In genomic region chr7:5435291-5436002, GRCh38 we compare ENCODE assay signal across 1 cellular context.
TF ChIP-seq lines count a peak whose summit lies in the region.

No MANE protein-coding gene starts in this region.

TF ChIP-seq in GM12878, 131 proteins besides CTCF, POLR2A, EP300 and RAD21 (continued from another document and continues in another):
- TF ChIP-seq, protein P1, sequence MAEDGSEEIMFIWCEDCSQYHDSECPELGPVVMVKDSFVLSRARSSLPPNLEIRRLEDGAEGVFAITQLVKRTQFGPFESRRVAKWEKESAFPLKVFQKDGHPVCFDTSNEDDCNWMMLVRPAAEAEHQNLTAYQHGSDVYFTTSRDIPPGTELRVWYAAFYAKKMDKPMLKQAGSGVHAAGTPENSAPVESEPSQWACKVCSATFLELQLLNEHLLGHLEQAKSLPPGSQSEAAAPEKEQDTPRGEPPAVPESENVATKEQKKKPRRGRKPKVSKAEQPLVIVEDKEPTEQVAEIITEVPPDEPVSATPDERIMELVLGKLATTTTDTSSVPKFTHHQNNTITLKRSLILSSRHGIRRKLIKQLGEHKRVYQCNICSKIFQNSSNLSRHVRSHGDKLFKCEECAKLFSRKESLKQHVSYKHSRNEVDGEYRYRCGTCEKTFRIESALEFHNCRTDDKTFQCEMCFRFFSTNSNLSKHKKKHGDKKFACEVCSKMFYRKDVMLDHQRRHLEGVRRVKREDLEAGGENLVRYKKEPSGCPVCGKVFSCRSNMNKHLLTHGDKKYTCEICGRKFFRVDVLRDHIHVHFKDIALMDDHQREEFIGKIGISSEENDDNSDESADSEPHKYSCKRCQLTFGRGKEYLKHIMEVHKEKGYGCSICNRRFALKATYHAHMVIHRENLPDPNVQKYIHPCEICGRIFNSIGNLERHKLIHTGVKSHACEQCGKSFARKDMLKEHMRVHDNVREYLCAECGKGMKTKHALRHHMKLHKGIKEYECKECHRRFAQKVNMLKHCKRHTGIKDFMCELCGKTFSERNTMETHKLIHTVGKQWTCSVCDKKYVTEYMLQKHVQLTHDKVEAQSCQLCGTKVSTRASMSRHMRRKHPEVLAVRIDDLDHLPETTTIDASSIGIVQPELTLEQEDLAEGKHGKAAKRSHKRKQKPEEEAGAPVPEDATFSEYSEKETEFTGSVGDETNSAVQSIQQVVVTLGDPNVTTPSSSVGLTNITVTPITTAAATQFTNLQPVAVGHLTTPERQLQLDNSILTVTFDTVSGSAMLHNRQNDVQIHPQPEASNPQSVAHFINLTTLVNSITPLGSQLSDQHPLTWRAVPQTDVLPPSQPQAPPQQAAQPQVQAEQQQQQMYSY (CRISPR knock-in tag; IDR thresholded peaks at IDR 0.05), result no peak
- no peak for TF ChIP-seq RELA (IDR thresholded peaks at IDR 0.05; ENCODE audit: borderline replicate concordance, partially characterized antibody)
- TF ChIP-seq NFYA (IDR thresholded peaks at IDR 0.05; ENCODE audit: borderline replicate concordance, low read depth, low read length), result no peak
- peak in 1 of 2 experiments; percentile 31; a peak in 1 of 4 replicates for TF ChIP-seq BHLHE40 (IDR thresholded peaks at IDR 0.05; ENCODE audit: borderline replicate concordance in 1 of 2, low read depth in 2 of 2, low read length in 1 of 2)
- peak; percentile 67 to 68 for TF ChIP-seq IKZF2 (IDR thresholded peaks at IDR 0.05)
- no peak for TF ChIP-seq SIX5 (IDR thresholded peaks at IDR 0.05; ENCODE audit: low read depth, low read length, severe bottlenecking)
- TF ChIP-seq SP1 (IDR thresholded peaks at IDR 0.05; ENCODE audit: low read depth, low read length), result no peak
- TF ChIP-seq PAX8 (IDR thresholded peaks at IDR 0.05), result no peak
- TF ChIP-seq STAT1 (conservative IDR thresholded peaks at IDR 0.05), result no peak
- no peak for TF ChIP-seq ZBTB33 (IDR thresholded peaks at IDR 0.05)
- TF ChIP-seq SRF (IDR thresholded peaks at IDR 0.05; ENCODE audit: low read depth in 2 of 2, low read length in 2 of 2), result no peak
- no peak for TF ChIP-seq BRCA1 (IDR thresholded peaks at IDR 0.05; ENCODE audit: low read depth, low read length)
- TF ChIP-seq STAT3 (IDR thresholded peaks at IDR 0.05; ENCODE audit: low read depth, low read length), result no peak
- TF ChIP-seq JUND (IDR thresholded peaks at IDR 0.05; ENCODE audit: low read depth, low read length), result no peak
- no peak for TF ChIP-seq EZH2 (IDR thresholded peaks at IDR 0.05; ENCODE audit: borderline replicate concordance, control insufficient read depth, low read depth, low read length)
- no peak for TF ChIP-seq USF2 (IDR thresholded peaks at IDR 0.05; ENCODE audit: borderline replicate concordance, low read depth, low read length)
- TF ChIP-seq ASH2L (IDR thresholded peaks at IDR 0.05; ENCODE audit: borderline replicate concordance, low read depth), result no peak
- TF ChIP-seq RCOR1 (conservative IDR thresholded peaks at IDR 0.05; ENCODE audit: low read depth, low read length), result no peak
- TF ChIP-seq GATAD2B (conservative IDR thresholded peaks at IDR 0.05; ENCODE audit: low read depth), result 0 out of 2 replicates have a peak, but pooled peaks have one; percentile 57
- TF ChIP-seq MTA2 (IDR thresholded peaks at IDR 0.05; ENCODE audit: low read depth), result peak; percentile 61; the same call in 1 of the 2 replicates
- TF ChIP-seq CBX5 (IDR thresholded peaks at IDR 0.05; ENCODE audit: low read depth), result no peak
- TF ChIP-seq, protein P2, sequence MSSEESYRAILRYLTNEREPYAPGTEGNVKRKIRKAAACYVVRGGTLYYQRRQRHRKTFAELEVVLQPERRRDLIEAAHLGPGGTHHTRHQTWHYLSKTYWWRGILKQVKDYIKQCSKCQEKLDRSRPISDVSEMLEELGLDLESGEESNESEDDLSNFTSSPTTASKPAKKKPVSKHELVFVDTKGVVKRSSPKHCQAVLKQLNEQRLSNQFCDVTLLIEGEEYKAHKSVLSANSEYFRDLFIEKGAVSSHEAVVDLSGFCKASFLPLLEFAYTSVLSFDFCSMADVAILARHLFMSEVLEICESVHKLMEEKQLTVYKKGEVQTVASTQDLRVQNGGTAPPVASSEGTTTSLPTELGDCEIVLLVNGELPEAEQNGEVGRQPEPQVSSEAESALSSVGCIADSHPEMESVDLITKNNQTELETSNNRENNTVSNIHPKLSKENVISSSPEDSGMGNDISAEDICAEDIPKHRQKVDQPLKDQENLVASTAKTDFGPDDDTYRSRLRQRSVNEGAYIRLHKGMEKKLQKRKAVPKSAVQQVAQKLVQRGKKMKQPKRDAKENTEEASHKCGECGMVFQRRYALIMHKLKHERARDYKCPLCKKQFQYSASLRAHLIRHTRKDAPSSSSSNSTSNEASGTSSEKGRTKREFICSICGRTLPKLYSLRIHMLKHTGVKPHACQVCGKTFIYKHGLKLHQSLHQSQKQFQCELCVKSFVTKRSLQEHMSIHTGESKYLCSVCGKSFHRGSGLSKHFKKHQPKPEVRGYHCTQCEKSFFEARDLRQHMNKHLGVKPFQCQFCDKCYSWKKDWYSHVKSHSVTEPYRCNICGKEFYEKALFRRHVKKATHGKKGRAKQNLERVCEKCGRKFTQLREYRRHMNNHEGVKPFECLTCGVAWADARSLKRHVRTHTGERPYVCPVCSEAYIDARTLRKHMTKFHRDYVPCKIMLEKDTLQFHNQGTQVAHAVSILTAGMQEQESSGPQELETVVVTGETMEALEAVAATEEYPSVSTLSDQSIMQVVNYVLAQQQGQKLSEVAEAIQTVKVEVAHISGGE (CRISPR knock-in tag; IDR thresholded peaks at IDR 0.05), result no peak
- no peak for TF ChIP-seq FOS (IDR thresholded peaks at IDR 0.05; ENCODE audit: borderline replicate concordance, extremely low read depth, insufficient read length)
- TF ChIP-seq HDAC6 (IDR thresholded peaks at IDR 0.05; ENCODE audit: unreplicated experiment), result no peak
- TF ChIP-seq KAT2A (conservative IDR thresholded peaks at IDR 0.05; ENCODE audit: control insufficient read depth, low read depth, low read length), result no peak
- no peak for TF ChIP-seq TARDBP (IDR thresholded peaks at IDR 0.05; ENCODE audit: borderline replicate concordance)
- TF ChIP-seq BACH1 (IDR thresholded peaks at IDR 0.05; ENCODE audit: borderline replicate concordance), result no peak
- no peak for TF ChIP-seq PBX3 (IDR thresholded peaks at IDR 0.05; ENCODE audit: insufficient replicate concordance, low read depth, low read length)
- TF ChIP-seq, protein P3, sequence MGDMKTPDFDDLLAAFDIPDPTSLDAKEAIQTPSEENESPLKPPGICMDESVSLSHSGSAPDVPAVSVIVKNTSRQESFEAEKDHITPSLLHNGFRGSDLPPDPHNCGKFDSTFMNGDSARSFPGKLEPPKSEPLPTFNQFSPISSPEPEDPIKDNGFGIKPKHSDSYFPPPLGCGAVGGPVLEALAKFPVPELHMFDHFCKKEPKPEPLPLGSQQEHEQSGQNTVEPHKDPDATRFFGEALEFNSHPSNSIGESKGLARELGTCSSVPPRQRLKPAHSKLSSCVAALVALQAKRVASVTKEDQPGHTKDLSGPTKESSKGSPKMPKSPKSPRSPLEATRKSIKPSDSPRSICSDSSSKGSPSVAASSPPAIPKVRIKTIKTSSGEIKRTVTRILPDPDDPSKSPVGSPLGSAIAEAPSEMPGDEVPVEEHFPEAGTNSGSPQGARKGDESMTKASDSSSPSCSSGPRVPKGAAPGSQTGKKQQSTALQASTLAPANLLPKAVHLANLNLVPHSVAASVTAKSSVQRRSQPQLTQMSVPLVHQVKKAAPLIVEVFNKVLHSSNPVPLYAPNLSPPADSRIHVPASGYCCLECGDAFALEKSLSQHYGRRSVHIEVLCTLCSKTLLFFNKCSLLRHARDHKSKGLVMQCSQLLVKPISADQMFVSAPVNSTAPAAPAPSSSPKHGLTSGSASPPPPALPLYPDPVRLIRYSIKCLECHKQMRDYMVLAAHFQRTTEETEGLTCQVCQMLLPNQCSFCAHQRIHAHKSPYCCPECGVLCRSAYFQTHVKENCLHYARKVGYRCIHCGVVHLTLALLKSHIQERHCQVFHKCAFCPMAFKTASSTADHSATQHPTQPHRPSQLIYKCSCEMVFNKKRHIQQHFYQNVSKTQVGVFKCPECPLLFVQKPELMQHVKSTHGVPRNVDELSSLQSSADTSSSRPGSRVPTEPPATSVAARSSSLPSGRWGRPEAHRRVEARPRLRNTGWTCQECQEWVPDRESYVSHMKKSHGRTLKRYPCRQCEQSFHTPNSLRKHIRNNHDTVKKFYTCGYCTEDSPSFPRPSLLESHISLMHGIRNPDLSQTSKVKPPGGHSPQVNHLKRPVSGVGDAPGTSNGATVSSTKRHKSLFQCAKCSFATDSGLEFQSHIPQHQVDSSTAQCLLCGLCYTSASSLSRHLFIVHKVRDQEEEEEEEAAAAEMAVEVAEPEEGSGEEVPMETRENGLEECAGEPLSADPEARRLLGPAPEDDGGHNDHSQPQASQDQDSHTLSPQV (IDR thresholded peaks at IDR 0.05), result no peak
- no peak for TF ChIP-seq ZBTB40 (IDR thresholded peaks at IDR 0.05; ENCODE audit: borderline replicate concordance)
- peak; percentile 57; the same call in 1 of the 2 replicates for TF ChIP-seq IRF4 (IDR thresholded peaks at IDR 0.05; ENCODE audit: low read depth, low read length)
- TF ChIP-seq POLR2AphosphoS2 (IDR thresholded peaks at IDR 0.05; ENCODE audit: low read depth, low read length), result no peak
- TF ChIP-seq RB1 (IDR thresholded peaks at IDR 0.05; ENCODE audit: borderline replicate concordance), result no peak
- TF ChIP-seq NR2C2 (IDR thresholded peaks at IDR 0.05; ENCODE audit: borderline replicate concordance, control insufficient read depth, insufficient read length, low read depth), result no peak
- no peak for TF ChIP-seq E2F4 (IDR thresholded peaks at IDR 0.05; ENCODE audit: low read depth, low read length)
- TF ChIP-seq NR2F1 (conservative IDR thresholded peaks at IDR 0.05), result peak; percentile 67; the same call in 1 of the 2 replicates
- no peak for TF ChIP-seq HCFC1 (IDR thresholded peaks at IDR 0.05; ENCODE audit: low read length)
